ENCODE assay signal across 25 cellular contexts in the genomic region with DNA sequence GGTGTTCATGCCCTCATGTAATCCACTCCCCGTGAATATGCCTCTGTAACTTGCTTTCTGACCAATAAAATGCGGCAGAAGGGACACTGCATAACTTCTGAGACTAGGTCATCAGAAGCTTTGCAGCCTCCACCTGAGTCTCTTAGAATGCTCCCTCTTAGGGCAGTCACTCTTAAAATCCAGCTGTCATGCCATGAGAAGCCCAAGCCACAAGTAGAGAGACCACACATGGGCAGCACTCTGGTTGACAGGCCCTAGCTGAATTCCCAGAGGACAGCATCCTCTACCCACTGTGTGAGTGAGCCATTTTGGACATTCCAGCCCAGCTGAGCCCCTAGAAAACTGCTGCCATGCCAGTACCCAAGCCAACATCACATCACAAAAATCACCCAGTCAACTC.
"Had no signal": no experiment of that assay in that cellular context is flagged by ENCODE, and none has a peak within 500 bp of the region (broad histone marks: within the 10 kb centered on the region; RNA-seq: fewer than 3 reads in every experiment).

No MANE protein-coding gene starts in this region.

- H3K36me3 ChIP-seq: left ventricle myocardium inferior, lower lobe of right lung, ovary, right atrium auricular region, sigmoid colon, stomach, thoracic aorta, transverse colon had no signal

- H3K27ac Mint-ChIP-seq: endodermal cell, memory B cell, nephron had no signal

- H3K4me3 Mint-ChIP-seq: endodermal cell, memory B cell, naive B cell, nephron had no signal

- H3K9me3 Mint-ChIP-seq: endodermal cell, memory B cell, naive B cell, nephron had no signal

- H3K27me3 Mint-ChIP-seq: memory B cell, naive B cell had no signal

- H3K4me1 Mint-ChIP-seq: nephron had no signal

- H3K27ac ChIP-seq: coronary artery, hepatocyte, lower lobe of right lung, ovary, sigmoid colon, stomach, thoracic aorta, transverse colon had no signal

- H2AFZ ChIP-seq: hepatocyte had no signal

- H3K27me3 ChIP-seq: hepatocyte, ovary, right atrium auricular region, sigmoid colon, stomach, transverse colon had no signal

- DNase-seq: effector CD4-positive, alpha-beta T cell; endodermal cell; erythroblast; foreskin melanocyte; head of caudate nucleus; kidney; left cardiac atrium; left ventricle myocardium inferior; lower lobe of right lung; midbrain; naive B cell; ovary; sigmoid colon; small intestine; stimulated activated CD4-positive, alpha-beta T cell treated with anti-CD3 and anti-CD28 coated beads, Interleukin-12 subunit alpha, Interleukin-12 subunit beta, amount 100 ng/mL, for 4 hours; stimulated activated naive CD4-positive, alpha-beta T cell; stomach; substantia nigra; transverse colon had no signal

- ATAC-seq: left cardiac atrium, lower lobe of right lung had no signal

- H3K4me2 ChIP-seq: hepatocyte had no signal

- H3K4me3 ChIP-seq: coronary artery, hepatocyte, left ventricle myocardium inferior, lower lobe of right lung, ovary, right atrium auricular region, sigmoid colon, stomach, thoracic aorta, transverse colon had no signal

- H3K4me1 ChIP-seq: lower lobe of right lung had no signal

- H3K9me3 ChIP-seq: left ventricle myocardium inferior, lower lobe of right lung, ovary, right atrium auricular region, sigmoid colon, stomach, thoracic aorta, transverse colon had no signal
